8 cellular contexts compared by ENCODE assay signal in the genomic region with DNA sequence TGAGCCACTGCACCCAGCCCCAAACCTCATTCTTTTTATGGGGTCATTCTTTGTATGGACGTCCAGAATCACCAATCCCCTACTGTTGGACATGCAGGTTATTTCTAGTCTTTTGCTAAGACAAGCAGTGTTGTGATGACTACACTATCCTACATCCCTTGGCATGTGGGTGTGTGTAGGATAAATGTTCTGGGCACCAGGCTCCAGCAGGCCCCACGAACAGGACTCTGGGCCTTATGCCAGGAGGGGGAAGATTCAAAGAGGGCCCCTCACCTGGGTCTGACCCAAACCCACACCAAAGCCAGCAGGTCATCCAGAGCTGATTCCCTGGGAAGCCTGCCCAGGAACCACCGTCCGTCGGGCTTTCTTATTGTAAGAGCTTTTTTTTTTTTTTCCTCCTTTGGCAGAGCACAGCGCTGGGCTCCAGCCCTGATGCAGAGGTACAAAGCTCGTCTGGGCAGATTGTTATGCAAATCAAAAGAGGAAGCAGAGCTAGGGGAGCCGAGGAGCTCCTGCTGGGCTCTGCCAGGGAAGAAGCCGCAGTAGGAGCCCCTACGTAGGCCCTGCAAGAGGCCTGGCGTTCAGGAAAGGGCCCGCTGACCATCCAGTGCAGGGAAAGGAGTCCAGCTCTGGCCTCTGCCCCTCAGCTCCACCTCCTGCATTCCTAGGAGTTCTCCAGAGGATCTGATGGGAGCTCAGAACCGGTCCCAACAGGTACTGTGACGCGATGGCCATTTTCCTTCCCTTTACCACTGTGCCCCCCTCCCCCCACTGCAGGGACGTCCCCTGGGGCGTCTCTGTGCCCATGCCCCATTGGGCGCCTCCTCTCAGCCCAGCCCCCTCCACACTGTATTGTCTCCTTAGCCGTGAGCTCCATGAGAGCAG. TPM values are rescaled to one million over a fixed set of nuclear protein-coding genes. Genes with fewer than 3 reads are reported as not detected.
DNase-seq lines count a peak whose midpoint lies in the region; ATAC-seq and TF ChIP-seq lines count a peak whose summit lies in the region.

No MANE protein-coding gene starts in this region.

- no peaks in the 10 kb centered on the region for H3K27me3 ChIP-seq in CD8-positive, alpha-beta memory T cell (ENCODE audit: insufficient read depth, low read length, poor library complexity, severe bottlenecking)
- H3K27me3 ChIP-seq in heart left ventricle, result no peaks in the 10 kb centered on the region

- H3K4me1 ChIP-seq in CD8-positive, alpha-beta memory T cell (ENCODE audit: insufficient read depth, low read length), result peaks cover 28% of the 10 kb centered on the region
- H3K4me1 ChIP-seq in heart left ventricle, result peaks cover 0 to 44% (median 0%) of the 10 kb centered on the region in 12 donors

- CTCF ChIA-PET in CD8-positive, alpha-beta memory T cell (lab: Charles Lee), result interaction anchor here (0.9 kb wide), 1 partner anchor 46 kb away, joined by 3 read pairs; no protein-coding TSS in a partner anchor

- TF ChIP-seq POLR2A in GM19193 (IDR thresholded peaks at IDR 0.05; ENCODE audit: extremely low read depth, insufficient read depth, insufficient read length) (peak; percentile 78), heart left ventricle (IDR thresholded peaks at IDR 0.05) (no peak)

- no peaks in the 10 kb centered on the region for H3K9me3 ChIP-seq in CD8-positive, alpha-beta memory T cell (ENCODE audit: low read length)
- H3K9me3 ChIP-seq in heart left ventricle, result no peaks in the 10 kb centered on the region

- H3K36me3 Mint-ChIP-seq in CD8-positive, alpha-beta memory T cell, result peaks cover 0 to 2% (median 0%) of the 10 kb centered on the region in 3 donors
- H3K36me3 Mint-ChIP-seq in glutamatergic neuron (ENCODE audit: unreplicated experiment), result no peaks in the 10 kb centered on the region

- POLR2A ChIA-PET in CD8-positive, alpha-beta memory T cell (lab: Charles Lee), result no interaction called here

- no peak overlapping the region for H3K4me3 ChIP-seq in CD8-positive, alpha-beta memory T cell (ENCODE audit: low read length)
- peak overlapping the region in 3 of 12 donors; percentile 13 to 45 (median 15) for H3K4me3 ChIP-seq in heart left ventricle
- no peak overlapping the region for H3K4me3 ChIP-seq in retinal pigment epithelial cell (ENCODE audit: low read length)

- H3K4me1 Mint-ChIP-seq in CD8-positive, alpha-beta memory T cell, result peaks cover 16 to 27% (median 23%) of the 10 kb centered on the region in 3 donors
- H3K4me1 Mint-ChIP-seq in glutamatergic neuron (ENCODE audit: low read depth, unreplicated experiment), result no peaks in the 10 kb centered on the region

- DNase-seq in CD8-positive, alpha-beta memory T cell, result peak in 1 of 5 donors; percentile 27
- DNase-seq in SW480 (ENCODE audit: low spot score) (peak; percentile 70), heart left ventricle (no peak), retinal pigment epithelial cell (ENCODE audit: low read depth) (peak; percentile 39), glutamatergic neuron (no peak), SHP77 (lab: John Stamatoyannopoulos, UW) (no peak)

- 58 to 71% (median 63%) methylated on average over 18 to 19 of the region's 19 CpGs for WGBS in heart left ventricle, 4 donors

- H3K4me3 Mint-ChIP-seq in CD8-positive, alpha-beta memory T cell, result no peak overlapping the region
- no peak overlapping the region for H3K4me3 Mint-ChIP-seq in glutamatergic neuron (ENCODE audit: unreplicated experiment)

- ATAC-seq in HG03378 (IDR thresholded peaks at IDR 0.05; ENCODE audit: unreplicated experiment) (peak; percentile 76), heart left ventricle (peak; percentile 52 to 75 (median 68))

- H3K9me3 Mint-ChIP-seq in CD8-positive, alpha-beta memory T cell, result no peaks in the 10 kb centered on the region
- no peaks in the 10 kb centered on the region for H3K9me3 Mint-ChIP-seq in glutamatergic neuron (ENCODE audit: unreplicated experiment)

- intact Hi-C loops in heart left ventricle (cut with DNase I), result loop anchor here in 1 of 10 donors (10.0 kb wide), 1 partner anchor 65 kb away; no protein-coding TSS in a partner anchor

- peak overlapping the region; percentile 72 for H3K27ac ChIP-seq in CD8-positive, alpha-beta memory T cell (ENCODE audit: low read depth, low read length)
- peak overlapping the region in 1 of 12 donors; percentile 88 for H3K27ac ChIP-seq in heart left ventricle

- H3K27ac Mint-ChIP-seq in CD8-positive, alpha-beta memory T cell, result peak overlapping the region in 5 of 8 donors; percentile 90 to 99 (median 93)
- H3K27ac Mint-ChIP-seq in glutamatergic neuron (ENCODE audit: unreplicated experiment), result no peak overlapping the region

- TF ChIP-seq CTCF in heart left ventricle (IDR thresholded peaks at IDR 0.05) (no peak), retinal pigment epithelial cell (conservative IDR thresholded peaks at IDR 0.05; ENCODE audit: low read depth, low read length) (no peak), glutamatergic neuron (IDR thresholded peaks at IDR 0.05; ENCODE audit: partially characterized antibody, unreplicated experiment) (no peak)

- H3K36me3 ChIP-seq in CD8-positive, alpha-beta memory T cell (ENCODE audit: insufficient read depth, low read length), result no peaks in the 10 kb centered on the region
- no peaks in the 10 kb centered on the region for H3K36me3 ChIP-seq in heart left ventricle

- peaks cover 0 to 3% of the 10 kb centered on the region in 2 donors for H3K27me3 Mint-ChIP-seq in CD8-positive, alpha-beta memory T cell
- H3K27me3 Mint-ChIP-seq in glutamatergic neuron (ENCODE audit: unreplicated experiment), result peaks cover 5% of the 10 kb centered on the region

RNA-seq across cellular contexts. Expression of a gene that starts 29.0 kb away (rescaled TPM):
- total RNA-seq in CD8-positive, alpha-beta memory T cell, result 100 to 1,000 TPM; 121 to 124 TPM
- polyA plus RNA-seq in CD8-positive, alpha-beta memory T cell, result 11.7 TPM
- 100 to 1,000 TPM in 2 of 9 donors, 10 to 100 TPM in 7; 38.7 to 122 (median 64.8) TPM for total RNA-seq in heart left ventricle
- polyA plus RNA-seq in heart left ventricle, result 100 to 1,000 TPM in 1 of 2 donors, 10 to 100 TPM in 1; 37.2 to 174 TPM
- 26.5 TPM for total RNA-seq in glutamatergic neuron (ENCODE audit: unreplicated experiment)

RNA-seq across cellular contexts. Expression of a gene that starts 44.9 kb away (rescaled TPM):
- 1 to 10 TPM; 2.5 to 2.6 TPM for total RNA-seq in CD8-positive, alpha-beta memory T cell
- 0.28 TPM for polyA plus RNA-seq in CD8-positive, alpha-beta memory T cell
- total RNA-seq in heart left ventricle (10 to 100 TPM; 10.7 to 37.5 (median 15.9) TPM), glutamatergic neuron (ENCODE audit: unreplicated experiment) (3.3 TPM)
- 10 to 100 TPM; 15.6 to 16.4 TPM for polyA plus RNA-seq in heart left ventricle

Comparison
In these comparisons a context has a peak if more than half of its experiments do, and no peak if none do; other contexts are left out.
1. DNase-seq: peak in SW480 (single experiment) and retinal pigment epithelial cell (single experiment); none in heart left ventricle (0 of 5), glutamatergic neuron (single experiment) and SHP77 (0 of 2).